Comparison of ENCODE assay signal across 6 cellular contexts in genomic region chr20:53719171-53719803, GRCh38.
A peak's percentile ranks its signal among the peaks of the same experiment; 100 is the strongest.
DNase-seq lines count a peak whose midpoint lies in the region; ATAC-seq, FAIRE-seq and TF ChIP-seq lines count a peak whose summit lies in the region.
"Not testable (repeated sequence)": the region's sequence is repeated elsewhere in the genome, so short reads cannot be mapped to it uniquely, and the experiment has no call there.

No MANE protein-coding gene starts in this region.

- TF ChIP-seq CTCF in CD14-positive monocyte (IDR thresholded peaks at IDR 0.05); Panc1 (IDR thresholded peaks at IDR 0.05); GM12878 (IDR thresholded peaks at IDR 0.05 in 2 of 3, conservative IDR thresholded peaks at IDR 0.05 in 1 of 3; ENCODE audit: control insufficient read depth in 2 of 3, extremely low read depth in 1 of 3, insufficient read depth in 1 of 3, low read depth in 3 of 3, low read length in 3 of 3): not testable (repeated sequence)
- TF ChIP-seq CTCF in subcutaneous adipose tissue (IDR thresholded peaks at IDR 0.05; ENCODE audit: low read depth) = peak; percentile 87

- not testable (repeated sequence) for H3K27me3 Mint-ChIP-seq in CD14-positive monocyte (ENCODE audit: low read depth in 3 of 3)

- intact Hi-C loops in CD14-positive monocyte (cut with micrococcal nuclease); Panc1 (cut with micrococcal nuclease; ENCODE audit: unreplicated experiment); GM12878 (cut with micrococcal nuclease; ENCODE audit: unreplicated experiment): not testable (repeated sequence)

- RAD21 ChIA-PET in GM12878 (lab: Charles Lee; ENCODE audit: unreplicated experiment) = interaction anchor here (0.6 to 3.1 kb wide), 12 partner anchors 10 to 188 kb away, joined by 3 to 17 read pairs (median 4); no protein-coding TSS in a partner anchor

- H3K27ac ChIP-seq in Panc1 (ENCODE audit: low read length) (peak overlapping the region; percentile 78), GM12878 (ENCODE audit: control insufficient read depth, insufficient read depth) (peak overlapping the region; percentile 6; the same call in 1 of the 2 replicates)

- H3K4me1 Mint-ChIP-seq in CD14-positive monocyte = peaks cover 42% of the 10 kb centered on the region

- not testable (repeated sequence) for H3K9ac ChIP-seq in GM12878 (ENCODE audit: control insufficient read depth, insufficient read depth, low read length)

- ATAC-seq in Panc1 = not testable (repeated sequence)
- peak; percentile 4; the same call in 1 of the 3 replicates for ATAC-seq in GM12878

- TF ChIP-seq EP300 in GM12878 (IDR thresholded peaks at IDR 0.05; ENCODE audit: borderline replicate concordance in 1 of 2, control insufficient read depth in 1 of 2, low read depth in 2 of 2, low read length in 2 of 2) = not testable (repeated sequence)

- H3K9me3 Mint-ChIP-seq in CD14-positive monocyte = not testable (repeated sequence)

- H4K20me1 ChIP-seq in GM12878 (ENCODE audit: control insufficient read depth, insufficient read depth) = not testable (repeated sequence)

- H3K36me3 Mint-ChIP-seq in CD14-positive monocyte = not testable (repeated sequence)

- not testable (repeated sequence) for BruUV-seq in Panc1 (replicated peaks; lab: Mats Ljungman, UMichigan); GM12878 (replicated peaks; lab: Mats Ljungman, UMichigan)

- TF ChIP-seq POLR2A in GM12878 (IDR thresholded peaks at IDR 0.05; ENCODE audit: low read depth, low read length) = not testable (repeated sequence)

- peak overlapping the region in 4 of 7 donors; percentile 8 to 83 (median 42) for H3K27ac Mint-ChIP-seq in CD14-positive monocyte

- not testable (repeated sequence) for H3K27me3 ChIP-seq in Panc1 (ENCODE audit: control insufficient read depth, insufficient read depth, low read length); GM12878 (replicated peaks in 1 of 2; ENCODE audit: control insufficient read depth in 2 of 2, insufficient read depth in 2 of 2, low read length in 1 of 2)

- not testable (repeated sequence) for H3K4me3 Mint-ChIP-seq in CD14-positive monocyte

- 33% methylated on average over 8 of the region's 8 CpGs for WGBS in GM12878 (ENCODE audit: insufficient coverage, insufficient replicate concordance, low lambda C conversion rate, missing lambda C conversion rate)

- TF ChIP-seq RAD21 in GM12878 (IDR thresholded peaks at IDR 0.05; ENCODE audit: insufficient read depth, low read depth, low read length) = not testable (repeated sequence)

- CTCF ChIA-PET in Panc1 (lab: Charles Lee) = interaction anchor here (0.7 kb wide), 1 partner anchor 337 kb away, joined by 3 read pairs; no protein-coding TSS in a partner anchor
- CTCF ChIA-PET in GM12878 (lab: Yijun Ruan, JAX) = interaction anchor here (0.7 to 1.9 kb wide), 7 partner anchors 11 to 197 kb away, joined by 3 to 7 read pairs (median 4); no protein-coding TSS in a partner anchor

- not testable (repeated sequence) for H3K79me2 ChIP-seq in GM12878 (ENCODE audit: control insufficient read depth, insufficient read depth, low read length)

- peaks cover 10% of the 10 kb centered on the region for H3K4me1 ChIP-seq in Panc1 (ENCODE audit: control insufficient read depth, insufficient read depth, low read length)
- H3K4me1 ChIP-seq in GM12878 (ENCODE audit: control insufficient read depth, insufficient read depth, low read length) = peaks cover 22% of the 10 kb centered on the region

- H3K4me2 ChIP-seq in GM12878 (ENCODE audit: control insufficient read depth, insufficient read depth) = peak overlapping the region; percentile 35; the same call in 1 of the 2 replicates

- POLR2A ChIA-PET in Panc1 (lab: Charles Lee) = not testable (repeated sequence)
- POLR2A ChIA-PET in GM12878 (lab: Charles Lee) = interaction anchor here (0.6 to 2.2 kb wide), 8 partner anchors 10 to 109 kb away, joined by 3 to 9 read pairs (median 4); no protein-coding TSS in a partner anchor

- not testable (repeated sequence) for DNase-seq in CD14-positive monocyte (ENCODE audit: low spot score); Panc1 (ENCODE audit: low read depth, low spot score); GM12878 (ENCODE audit: low read depth, low spot score)
- DNase-seq in NCI-H82 (lab: John Stamatoyannopoulos, UW) (peak; percentile 57), mesenteric fat pad (ENCODE audit: low spot score) (peak; percentile 6)

- SMC1A ChIA-PET in GM12878 (lab: Charles Lee; ENCODE audit: uncharacterized antibody, unreplicated experiment) = interaction anchor here (0.7 to 4.1 kb wide), 21 partner anchors 9 to 220 kb away, joined by 3 to 42 read pairs (median 4); no protein-coding TSS in a partner anchor

- not testable (repeated sequence) for H3K36me3 ChIP-seq in Panc1 (ENCODE audit: control insufficient read depth, insufficient read depth, low read length); GM12878 (ENCODE audit: control insufficient read depth in 2 of 2, insufficient read depth in 2 of 2, low read length in 1 of 2)

- H3K4me3 ChIP-seq in Panc1 (ENCODE audit: low read depth in 2 of 2, low read length in 2 of 2); GM12878: not testable (repeated sequence)

- H3K9me3 ChIP-seq in Panc1 (ENCODE audit: control insufficient read depth, insufficient read depth, low read depth, low read length); GM12878 (replicated peaks; ENCODE audit: control insufficient read depth, insufficient read depth, low read length): not testable (repeated sequence)

- not testable (repeated sequence) for H2AFZ ChIP-seq in GM12878 (ENCODE audit: control insufficient read depth, low read depth, low read length)

- FAIRE-seq in GM12878 (lab: Jason Lieb, UNC) = not testable (repeated sequence)

- in situ Hi-C loops in Panc1 (cut with HindIII; ENCODE audit: low pct_unique_long_range_greater_than_20kb, low sequenced_read_pairs); GM12878 (cut with MboI): not testable (repeated sequence)

TF ChIP-seq in GM12878, 131 proteins besides CTCF, POLR2A, EP300 and RAD21:
- TF ChIP-seq IKZF2 (IDR thresholded peaks at IDR 0.05) (peak in 1 of 2 experiments; percentile 7; a peak in 1 of 4 replicates), DPF2 (IDR thresholded peaks at IDR 0.05) (0 out of 2 replicates have a peak, but pooled peaks have one; percentile 50), EED (IDR thresholded peaks at IDR 0.05; ENCODE audit: low read depth) (peak; percentile 26; the same call in 1 of the 2 replicates), RB1 (IDR thresholded peaks at IDR 0.05; ENCODE audit: borderline replicate concordance) (0 out of 2 replicates have a peak, but pooled peaks have one; percentile 17), BHLHE40 (IDR thresholded peaks at IDR 0.05; ENCODE audit: borderline replicate concordance in 1 of 2, low read depth in 2 of 2, low read length in 1 of 2) (peak in 1 of 2 experiments; percentile 42; a peak in 2 of 4 replicates), NFXL1 (IDR thresholded peaks at IDR 0.05; ENCODE audit: borderline replicate concordance) (peak; percentile 53; the same call in 1 of the 2 replicates), ZNF217 (IDR thresholded peaks at IDR 0.05) (peak; percentile 54; the same call in 1 of the 2 replicates), ETV6 (conservative IDR thresholded peaks at IDR 0.05 in 1 of 2, IDR thresholded peaks at IDR 0.05 in 1 of 2; ENCODE audit: borderline replicate concordance in 1 of 2, low read depth in 1 of 2) (peak in 1 of 2 experiments; percentile 88; a peak in 1 of 4 replicates), IKZF1 (conservative IDR thresholded peaks at IDR 0.05) (peak; percentile 29; the same call in 1 of the 2 replicates), NR2F1 (conservative IDR thresholded peaks at IDR 0.05) (peak; percentile 72), MTA2 (IDR thresholded peaks at IDR 0.05; ENCODE audit: low read depth) (0 out of 2 replicates have a peak, but pooled peaks have one; percentile 23)
- TF ChIP-seq, protein P1, sequence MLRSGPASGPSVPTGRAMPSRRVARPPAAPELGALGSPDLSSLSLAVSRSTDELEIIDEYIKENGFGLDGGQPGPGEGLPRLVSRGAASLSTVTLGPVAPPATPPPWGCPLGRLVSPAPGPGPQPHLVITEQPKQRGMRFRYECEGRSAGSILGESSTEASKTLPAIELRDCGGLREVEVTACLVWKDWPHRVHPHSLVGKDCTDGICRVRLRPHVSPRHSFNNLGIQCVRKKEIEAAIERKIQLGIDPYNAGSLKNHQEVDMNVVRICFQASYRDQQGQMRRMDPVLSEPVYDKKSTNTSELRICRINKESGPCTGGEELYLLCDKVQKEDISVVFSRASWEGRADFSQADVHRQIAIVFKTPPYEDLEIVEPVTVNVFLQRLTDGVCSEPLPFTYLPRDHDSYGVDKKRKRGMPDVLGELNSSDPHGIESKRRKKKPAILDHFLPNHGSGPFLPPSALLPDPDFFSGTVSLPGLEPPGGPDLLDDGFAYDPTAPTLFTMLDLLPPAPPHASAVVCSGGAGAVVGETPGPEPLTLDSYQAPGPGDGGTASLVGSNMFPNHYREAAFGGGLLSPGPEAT (IDR thresholded peaks at IDR 0.05; ENCODE audit: low read depth) = peak; percentile 36; the same call in 1 of the 2 replicates
